ENCODE assay signal across 8 cellular contexts in genomic region chr6:165308926-165309731, GRCh38. TPM values are rescaled to one million over a fixed set of nuclear protein-coding genes. Genes with fewer than 3 reads are reported as not detected.
DNase-seq lines count a peak whose midpoint lies in the region; ATAC-seq and TF ChIP-seq lines count a peak whose summit lies in the region.

TSS of gene C6orf118 (minus strand) at chr6:165309605. CDS start at chr6:165309586, 19 bp downstream.

- H2BK12ac ChIP-seq in trophoblast cell (ENCODE audit: low read length): no peak within 1 kb of the TSS

- H3K36me3 ChIP-seq in left ventricle myocardium inferior: no peaks in the 10 kb centered on the region
- H3K36me3 ChIP-seq in trophoblast cell (ENCODE audit: control insufficient read depth in 1 of 2, insufficient read depth in 2 of 2, low read length in 2 of 2): no peaks in the 10 kb centered on the region

- no peaks in the 10 kb centered on the region for H3K4me1 Mint-ChIP-seq in activated T-cell treated with anti-CD3 and anti-CD28 coated beads, Interleukin-2, amount 50 U/mL, for 72 hours (ENCODE audit: low read depth)
- peaks cover 12% of the 10 kb centered on the region for H3K4me1 Mint-ChIP-seq in CD4-positive, alpha-beta T cell (ENCODE audit: low read depth)

- H3K79me1 ChIP-seq in trophoblast cell (ENCODE audit: low read length): no peaks in the 10 kb centered on the region

- no peak within 1 kb of the TSS for H2BK5ac ChIP-seq in trophoblast cell (ENCODE audit: low read depth, low read length, poor library complexity)

- peak within 1 kb of the TSS; percentile 35 for H3K4me3 ChIP-seq in AG09309 (ENCODE audit: control insufficient read depth, low read depth, low read length)
- peak within 1 kb of the TSS; percentile 67 for H3K4me3 ChIP-seq in left ventricle myocardium inferior
- no peak within 1 kb of the TSS for H3K4me3 ChIP-seq in trophoblast cell (ENCODE audit: low read depth, low read length)

- no peak within 1 kb of the TSS for H4K12ac ChIP-seq in trophoblast cell (ENCODE audit: low read depth, low read length)

- in situ Hi-C loops in GM13976 (cut with MboI; ENCODE audit: low sequenced_read_pairs, unreplicated experiment): no loop called here

- POLR2A ChIA-PET in CD4-positive, alpha-beta T cell (lab: Charles Lee): no interaction called here

- peak within 1 kb of the TSS; percentile 56 for H2AFZ ChIP-seq in trophoblast cell (ENCODE audit: insufficient read depth, low read length, poor library complexity)

- H3K27ac ChIP-seq in left ventricle myocardium inferior (replicated peaks) (no peak within 1 kb of the TSS), trophoblast cell (ENCODE audit: low read depth, low read length) (no peak within 1 kb of the TSS)
- H3K27ac ChIP-seq in CD4-positive, alpha-beta T cell (ENCODE audit: low read depth, low read length): no peak within 1 kb of the TSS

- H3K4ac ChIP-seq in trophoblast cell (ENCODE audit: low read depth, low read length): no peak within 1 kb of the TSS

- H4K91ac ChIP-seq in trophoblast cell (ENCODE audit: low read depth, low read length): no peak within 1 kb of the TSS

- H3K18ac ChIP-seq in trophoblast cell (ENCODE audit: low read length): no peak within 1 kb of the TSS

- H3K9ac ChIP-seq in trophoblast cell (ENCODE audit: low read length): no peak within 1 kb of the TSS

- no peaks in the 10 kb centered on the region for H3K79me2 ChIP-seq in trophoblast cell (ENCODE audit: control insufficient read depth, insufficient read depth, low read length, poor library complexity)

- no peak within 1 kb of the TSS for H2BK120ac ChIP-seq in trophoblast cell (ENCODE audit: insufficient read depth, low read length, poor library complexity)

- H3K4me2 ChIP-seq in trophoblast cell (ENCODE audit: low read length): peak within 1 kb of the TSS; percentile 95

- peaks cover 14% of the 10 kb centered on the region for H3K4me1 ChIP-seq in left ventricle myocardium inferior
- peaks cover 0 to 2% of the 10 kb centered on the region in 2 experiments for H3K4me1 ChIP-seq in trophoblast cell (ENCODE audit: control insufficient read depth in 1 of 2, insufficient read depth in 2 of 2, low read length in 2 of 2)

- whole genome bisulfite sequencing in trophoblast cell (ENCODE audit: extremely low coverage, insufficient coverage, insufficient read length): no CpG with 5 or more reads among the region's 35 CpGs

- no peak within 1 kb of the TSS for H3K14ac ChIP-seq in trophoblast cell (ENCODE audit: low read length)

- peak within 1 kb of the TSS; percentile 59 to 68 for H3K4me3 Mint-ChIP-seq in activated T-cell treated with anti-CD3 and anti-CD28 coated beads, Interleukin-2, amount 50 U/mL, for 72 hours
- H3K4me3 Mint-ChIP-seq in CD4-positive, alpha-beta T cell: no peak within 1 kb of the TSS

- intact Hi-C loops in left ventricle myocardium inferior (cut with micrococcal nuclease): no loop called here
- intact Hi-C loops in CD4-positive, alpha-beta T cell (cut with DNase I, micrococcal nuclease): no loop called here

- no peaks in the 10 kb centered on the region for H3K9me3 ChIP-seq in left ventricle myocardium inferior (replicated peaks)
- peaks cover 1% of the 10 kb centered on the region for H3K9me3 ChIP-seq in trophoblast cell (ENCODE audit: insufficient read depth, low read depth, low read length)
- no peaks in the 10 kb centered on the region for H3K9me3 ChIP-seq in CD4-positive, alpha-beta T cell (ENCODE audit: control insufficient read depth, low read length)

- no peak for ATAC-seq in activated T-cell treated with anti-CD3 and anti-CD28 coated beads, Interleukin-2, amount 50 U/mL, for 72 hours (replicated peaks in 1 of 2)
- ATAC-seq in CD4-positive, alpha-beta T cell (ENCODE audit: poor library complexity): no peak

- peaks cover 0 to under 1% of the 10 kb centered on the region in 2 donors for H3K36me3 Mint-ChIP-seq in activated T-cell treated with anti-CD3 and anti-CD28 coated beads, Interleukin-2, amount 50 U/mL, for 72 hours (ENCODE audit: insufficient read depth in 2 of 2)
- H3K36me3 Mint-ChIP-seq in CD4-positive, alpha-beta T cell (ENCODE audit: low read depth): no peaks in the 10 kb centered on the region

- DNase-seq in AG09309 (ENCODE audit: low read depth) (peak; percentile 1), LHCN-M2 (ENCODE audit: low read depth) (peak; percentile 82), left ventricle myocardium inferior (peak; percentile 55), trophoblast cell (peak; percentile 62 to 76), GM13976 (ENCODE audit: low spot score) (no peak)
- DNase-seq in activated T-cell treated with anti-CD3 and anti-CD28 coated beads, Interleukin-2, amount 50 U/mL, for 72 hours: no peak
- no peak for DNase-seq in CD4-positive, alpha-beta T cell
- no peak for DNase-seq in activated effector memory CD4-positive, alpha-beta T cell treated with anti-CD3 and anti-CD28 coated beads, Interleukin-2, amount 50 U/mL, for 16 hours

- H3K27me3 ChIP-seq in left ventricle myocardium inferior (ENCODE audit: low read depth) (peaks cover 18% of the 10 kb centered on the region), trophoblast cell (ENCODE audit: insufficient read depth, low read length) (no peaks in the 10 kb centered on the region)
- H3K27me3 ChIP-seq in CD4-positive, alpha-beta T cell (ENCODE audit: control insufficient read depth, insufficient read depth, low read length): no peaks in the 10 kb centered on the region

- H4K8ac ChIP-seq in trophoblast cell (ENCODE audit: low read depth, low read length): no peak within 1 kb of the TSS

- H3K23ac ChIP-seq in trophoblast cell (ENCODE audit: low read length): no peak within 1 kb of the TSS

- H3K27me3 Mint-ChIP-seq in activated T-cell treated with anti-CD3 and anti-CD28 coated beads, Interleukin-2, amount 50 U/mL, for 72 hours (ENCODE audit: low read depth): peaks cover 8% of the 10 kb centered on the region
- H3K27me3 Mint-ChIP-seq in CD4-positive, alpha-beta T cell: no peaks in the 10 kb centered on the region

- no peak within 1 kb of the TSS for H3K27ac Mint-ChIP-seq in activated T-cell treated with anti-CD3 and anti-CD28 coated beads, Interleukin-2, amount 50 U/mL, for 72 hours
- no peak within 1 kb of the TSS for H3K27ac Mint-ChIP-seq in CD4-positive, alpha-beta T cell

- CTCF ChIA-PET in CD4-positive, alpha-beta T cell (lab: Charles Lee): no interaction called here

- peaks cover 1 to 3% of the 10 kb centered on the region in 2 donors for H3K9me3 Mint-ChIP-seq in activated T-cell treated with anti-CD3 and anti-CD28 coated beads, Interleukin-2, amount 50 U/mL, for 72 hours
- no peaks in the 10 kb centered on the region for H3K9me3 Mint-ChIP-seq in CD4-positive, alpha-beta T cell

- H2AK5ac ChIP-seq in trophoblast cell (ENCODE audit: low read length): no peak within 1 kb of the TSS

- no peak for TF ChIP-seq CTCF in AG09309 (IDR thresholded peaks at IDR 0.05; ENCODE audit: control insufficient read depth, insufficient read depth, low read depth, low read length, missing control alignments)
- TF ChIP-seq CTCF in left ventricle myocardium inferior (IDR thresholded peaks at IDR 0.05; ENCODE audit: borderline replicate concordance): no peak
- no peak for TF ChIP-seq CTCF in CD4-positive, alpha-beta T cell (IDR thresholded peaks at IDR 0.05)
- TF ChIP-seq CTCF in GM13976 (IDR thresholded peaks at IDR 0.05; ENCODE audit: borderline replicate concordance, control extremely low read depth, extremely low read depth, insufficient read depth, missing control alignments): no peak

RNA-seq across cellular contexts. Expression of gene C6orf118, which starts in this region (rescaled TPM):
- total RNA-seq in LHCN-M2 (2014; rRNA removed) (not detected in 2 replicates), left ventricle myocardium inferior (not detected)
- 0.06 TPM for polyA plus RNA-seq in LHCN-M2 (2012)
- total RNA-seq in activated T-cell treated with anti-CD3 and anti-CD28 coated beads, Interleukin-2, amount 50 U/mL, for 72 hours: not detected
- polyA plus RNA-seq in trophoblast cell (2013): not detected in 2 replicates
- total RNA-seq in CD4-positive, alpha-beta T cell: not detected

Comparison
In these comparisons a context has a peak if more than half of its experiments do, and no peak if none do; other contexts are left out.
1. Peak in DNase-seq in LHCN-M2; RNA of the gene not detected or under 1 TPM.
2. Peak in DNase-seq and H3K4me3 ChIP-seq in left ventricle myocardium inferior; RNA of the gene not detected or under 1 TPM.
3. DNase-seq: peak in AG09309 (single experiment) and trophoblast cell (2 of 2); none in activated T-cell treated with anti-CD3 and anti-CD28 coated beads, Interleukin-2, amount 50 U/mL, for 72 hours (0 of 2), CD4-positive, alpha-beta T cell (0 of 10), GM13976 (single experiment) and activated effector memory CD4-positive, alpha-beta T cell treated with anti-CD3 and anti-CD28 coated beads, Interleukin-2, amount 50 U/mL, for 16 hours (single experiment).